In genomic region chr2:72952110-72952823, GRCh38 we compare ENCODE assay signal across 2 cellular contexts.
TF ChIP-seq lines count a peak whose summit lies in the region.

No MANE protein-coding gene starts in this region.

TF ChIP-seq in A549, 52 proteins besides CTCF, POLR2A, EP300 and RAD21 (continued from another document):
- TF ChIP-seq USF2 (IDR thresholded peaks at IDR 0.05) = no peak
- no peak for TF ChIP-seq EHF (CRISPR knock-in tag; IDR thresholded peaks at IDR 0.05)
- TF ChIP-seq CHD2 (IDR thresholded peaks at IDR 0.05; ENCODE audit: low read length, partially characterized antibody) = no peak
- no peak for TF ChIP-seq CBX2 (IDR thresholded peaks at IDR 0.05; ENCODE audit: borderline replicate concordance, low read depth)

TF ChIP-seq in HCT116, 20 proteins besides CTCF, POLR2A, EP300 and RAD21 (continued from another document):
- TF ChIP-seq FOSL1 (IDR thresholded peaks at IDR 0.05; ENCODE audit: low read depth) = no peak
- TF ChIP-seq EGR1 (IDR thresholded peaks at IDR 0.05; ENCODE audit: low read depth) = no peak
- no peak for TF ChIP-seq EZH2phosphoT487 (IDR thresholded peaks at IDR 0.05; ENCODE audit: borderline replicate concordance)
- TF ChIP-seq ELF1 (IDR thresholded peaks at IDR 0.05; ENCODE audit: borderline replicate concordance, low read depth) = no peak
- no peak for TF ChIP-seq ZFX (IDR thresholded peaks at IDR 0.05)
- TF ChIP-seq ZNF274 (IDR thresholded peaks at IDR 0.05; ENCODE audit: low read depth, low read length) = no peak
- TF ChIP-seq POLR2AphosphoS5 (IDR thresholded peaks at IDR 0.05; ENCODE audit: low read depth, low read length) = no peak
- TF ChIP-seq REST (IDR thresholded peaks at IDR 0.05; ENCODE audit: low read depth) = no peak
- no peak for TF ChIP-seq SP1 (IDR thresholded peaks at IDR 0.05; ENCODE audit: low read depth)
- TF ChIP-seq ATF3 (IDR thresholded peaks at IDR 0.05) = no peak
- TF ChIP-seq YY1 (IDR thresholded peaks at IDR 0.05; ENCODE audit: extremely low read depth, insufficient replicate concordance, low read depth, low read length) = no peak
- no peak for TF ChIP-seq MAX (IDR thresholded peaks at IDR 0.05)
- no peak for TF ChIP-seq JUND (IDR thresholded peaks at IDR 0.05)
